ENCODE assay signal across 1 cellular context in genomic region chr5:163432527-163432926, GRCh38.
TF ChIP-seq lines count a peak whose summit lies in the region.

No MANE protein-coding gene starts in this region.

TF ChIP-seq in HepG2, 621 proteins besides CTCF, POLR2A, EP300 and RAD21:
- TF ChIP-seq ZNF879 (CRISPR knock-in tag; IDR thresholded peaks at IDR 0.05) (no peak), ZFP62 (CRISPR knock-in tag; IDR thresholded peaks at IDR 0.05) (no peak), ZSCAN5A (CRISPR knock-in tag; IDR thresholded peaks at IDR 0.05; ENCODE audit: borderline replicate concordance) (no peak), ZNF318 (CRISPR knock-in tag; IDR thresholded peaks at IDR 0.05) (no peak), ZSCAN29 (CRISPR knock-in tag; conservative IDR thresholded peaks at IDR 0.05) (no peak), MTA1 (CRISPR knock-in tag; IDR thresholded peaks at IDR 0.05; ENCODE audit: borderline replicate concordance) (no peak), ATAD3A (CRISPR knock-in tag; IDR thresholded peaks at IDR 0.05) (no peak), NFATC3 (CRISPR knock-in tag; IDR thresholded peaks at IDR 0.05) (no peak), ZNF775 (CRISPR knock-in tag; IDR thresholded peaks at IDR 0.05; ENCODE audit: borderline replicate concordance) (no peak), MIER3 (CRISPR knock-in tag; IDR thresholded peaks at IDR 0.05; ENCODE audit: borderline replicate concordance) (no peak), RXRB (CRISPR knock-in tag; IDR thresholded peaks at IDR 0.05; ENCODE audit: borderline replicate concordance) (no peak), MATR3 (CRISPR knock-in tag; IDR thresholded peaks at IDR 0.05) (no peak), E2F1 (CRISPR knock-in tag; IDR thresholded peaks at IDR 0.05) (no peak), RAD51 (IDR thresholded peaks at IDR 0.05; ENCODE audit: borderline replicate concordance) (no peak), EEA1 (CRISPR knock-in tag; IDR thresholded peaks at IDR 0.05; ENCODE audit: borderline replicate concordance) (no peak), USF2 (IDR thresholded peaks at IDR 0.05; ENCODE audit: low read depth, low read length) (no peak), USF2 (CRISPR knock-in tag; IDR thresholded peaks at IDR 0.05; ENCODE audit: borderline replicate concordance) (no peak), SP140L (CRISPR knock-in tag; IDR thresholded peaks at IDR 0.05; ENCODE audit: borderline replicate concordance) (no peak), FOXO4 (CRISPR knock-in tag; conservative IDR thresholded peaks at IDR 0.05) (no peak), ZKSCAN1 (IDR thresholded peaks at IDR 0.05; ENCODE audit: low read length) (no peak)
